Comparison of ENCODE assay signal across 19 cellular contexts in genomic region chr4:32142075-32142474, GRCh38.
"Had no signal": no experiment of that assay in that cellular context is flagged by ENCODE, and none has a peak within 500 bp of the region (broad histone marks: within the 10 kb centered on the region; RNA-seq: fewer than 3 reads in every experiment).

No MANE protein-coding gene starts in this region.

- H2AFZ ChIP-seq: hepatocyte, parathyroid adenoma had no signal

- H3K9ac ChIP-seq: parathyroid adenoma had no signal

- H3K9me3 ChIP-seq: adrenal gland, mucosa of descending colon, thoracic aorta, upper lobe of right lung had no signal

- DNase-seq: activated CD4-positive, alpha-beta T cell treated with anti-CD3 and anti-CD28 coated beads for 36 hours; activated CD8-positive, alpha-beta T cell treated with anti-CD3 and anti-CD28 coated beads for 36 hours; activated effector memory CD4-positive, alpha-beta T cell treated with anti-CD3 and anti-CD28 coated beads, Interleukin-2, amount 50 U/mL, for 16 hours; activated T-cell treated with anti-CD3 and anti-CD28 coated beads, Interleukin-2, amount 50 U/mL, for 48 hours; adrenal gland; dorsolateral prefrontal cortex; endodermal cell; kidney; left ventricle myocardium inferior; mucosa of descending colon; naive thymus-derived CD4-positive, alpha-beta T cell; stimulated activated CD4-positive, alpha-beta T cell treated with anti-CD3 and anti-CD28 coated beads, Interleukin-12 subunit alpha, Interleukin-12 subunit beta, amount 100 ng/mL, for 4 hours; T1000; upper lobe of right lung had no signal

- H3K27me3 ChIP-seq: adrenal gland, cardiac muscle cell, dorsolateral prefrontal cortex, hepatocyte, upper lobe of right lung had no signal

- H3K4me2 ChIP-seq: hepatocyte had no signal

- H3K79me2 ChIP-seq: hepatocyte, parathyroid adenoma had no signal

- H3K27ac ChIP-seq: adrenal gland, cardiac muscle cell, dorsolateral prefrontal cortex, hepatocyte, left ventricle myocardium inferior, parathyroid adenoma, thoracic aorta, upper lobe of right lung had no signal

- ATAC-seq: activated CD4-positive, alpha-beta T cell treated with anti-CD3 and anti-CD28 coated beads for 36 hours; activated CD8-positive, alpha-beta T cell treated with anti-CD3 and anti-CD28 coated beads for 36 hours; mucosa of descending colon; naive thymus-derived CD4-positive, alpha-beta T cell; stimulated activated effector memory CD8-positive, alpha-beta T cell treated with anti-CD3 and anti-CD28 coated beads, Interleukin-12 subunit alpha, Interleukin-12 subunit beta, amount 100 ng/mL, for 72 hours; upper lobe of right lung had no signal

- H3K36me3 ChIP-seq: adrenal gland, cardiac muscle cell, left ventricle myocardium inferior, thoracic aorta, upper lobe of right lung had no signal

- H3K4me1 ChIP-seq: adrenal gland, left ventricle myocardium inferior, parathyroid adenoma, upper lobe of right lung had no signal

- H3K4me3 ChIP-seq: adrenal gland, cardiac muscle cell, dorsolateral prefrontal cortex, hepatocyte, left ventricle myocardium inferior, mucosa of descending colon, thoracic aorta, upper lobe of right lung had no signal
